Comparison of ENCODE assay signal across 9 cellular contexts in the genomic region with DNA sequence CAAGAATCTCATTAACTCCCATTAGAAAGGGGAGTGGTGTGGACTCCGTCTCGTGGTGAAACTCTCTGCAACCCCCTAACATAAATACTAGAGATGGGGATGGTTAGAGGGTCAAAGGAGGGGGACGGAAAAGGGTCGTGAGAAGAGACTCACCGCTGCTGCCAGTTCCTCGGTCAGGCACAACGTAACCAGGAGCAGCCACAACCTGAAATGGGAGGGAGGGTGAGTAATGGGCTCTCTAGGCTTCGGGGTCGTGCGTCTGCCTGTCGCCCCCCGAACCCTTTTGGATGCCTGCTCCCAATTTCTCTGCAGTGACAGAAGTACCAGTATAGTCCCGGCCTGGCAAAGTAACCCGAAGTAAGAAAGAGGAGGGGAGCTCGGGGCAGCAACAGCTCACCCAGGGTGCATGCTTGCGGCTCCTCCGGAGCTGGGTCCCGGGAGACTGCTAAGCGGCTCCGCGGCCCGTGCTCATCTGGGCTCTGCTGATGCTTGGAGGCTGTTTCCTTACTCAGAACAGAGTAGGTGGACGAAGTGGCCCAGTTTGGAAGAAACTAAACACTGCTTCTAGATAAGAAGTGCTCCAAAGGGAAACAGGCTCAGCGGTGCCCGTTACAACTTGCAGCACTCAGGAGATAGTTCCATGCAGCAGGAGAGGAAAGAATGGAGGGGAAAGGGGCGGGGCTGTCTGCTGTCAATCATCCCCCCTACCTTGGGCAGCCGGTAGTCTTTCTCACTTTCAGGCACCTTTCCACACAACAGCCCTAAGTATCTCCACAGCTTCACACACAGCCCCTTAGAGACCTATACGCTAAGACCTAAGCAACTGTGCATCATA. TPM values are rescaled to one million over a fixed set of nuclear protein-coding genes. Genes with fewer than 3 reads are reported as not detected.
DNase-seq lines count a peak whose midpoint lies in the region; ATAC-seq and TF ChIP-seq lines count a peak whose summit lies in the region.
"Had no signal": no experiment of that assay in that cellular context is flagged by ENCODE, and none has a peak within 500 bp of the region (broad histone marks: within the 10 kb centered on the region; RNA-seq: fewer than 3 reads in every experiment).

TSS of gene COL4A6 (minus strand) at position 634 of the 835 bp plus-strand sequence. CDS start at position 408, 226 bp downstream.

- H3K9me3 ChIP-seq in ES-I3 (ENCODE audit: control insufficient read depth, insufficient read depth, low read length) (no peaks in the 10 kb centered on the region), T-helper 17 cell (ENCODE audit: control insufficient read depth, low read length, poor library complexity, severe bottlenecking) (no peaks in the 10 kb centered on the region), trophoblast cell (ENCODE audit: insufficient read depth, low read depth, low read length) (no peaks in the 10 kb centered on the region), colonic mucosa (no peaks in the 10 kb centered on the region)

- H3K27ac ChIP-seq in trophoblast cell (ENCODE audit: low read depth, low read length) (no peak within 1 kb of the TSS), colonic mucosa (no peak within 1 kb of the TSS)

- H3K27ac Mint-ChIP-seq in T-helper 17 cell (no peak within 1 kb of the TSS), glutamatergic neuron (ENCODE audit: unreplicated experiment) (no peak within 1 kb of the TSS)
- H3K27ac Mint-ChIP-seq: T-helper 1 cell treated with Interleukin-12 subunit alpha and Interleukin-12 subunit beta and Interleukin-4 antibody, amounts not matched to agents 30 μg/mL and 1 μg/mL, for 36 hours had no signal

- intact Hi-C loops in colonic mucosa (cut with DNase I): no loop called here

- no peak within 1 kb of the TSS for H4K12ac ChIP-seq in trophoblast cell (ENCODE audit: low read depth, low read length)

- H3K27me3 ChIP-seq in trophoblast cell (ENCODE audit: insufficient read depth, low read length) (no peaks in the 10 kb centered on the region), colonic mucosa (peaks cover 15% of the 10 kb centered on the region)

- no peak within 1 kb of the TSS for H3K23ac ChIP-seq in trophoblast cell (ENCODE audit: low read length)

- H3K36me3 ChIP-seq in ES-I3 (ENCODE audit: insufficient read depth, low read length) (no peaks in the 10 kb centered on the region), trophoblast cell (ENCODE audit: control insufficient read depth in 1 of 2, insufficient read depth in 2 of 2, low read length in 2 of 2) (no peaks in the 10 kb centered on the region), colonic mucosa (no peaks in the 10 kb centered on the region)

- H2AFZ ChIP-seq in trophoblast cell (ENCODE audit: insufficient read depth, low read length, poor library complexity): peak within 1 kb of the TSS; percentile 23

- ATAC-seq in T-helper 17 cell (no peak), HG02884 (IDR thresholded peaks at IDR 0.05; ENCODE audit: unreplicated experiment) (no peak)

- no peak within 1 kb of the TSS for H2AK5ac ChIP-seq in trophoblast cell (ENCODE audit: low read length)

- peaks cover 5% of the 10 kb centered on the region for H3K4me1 ChIP-seq in ES-I3 (ENCODE audit: insufficient read depth, low read length)
- H3K4me1 ChIP-seq in trophoblast cell (ENCODE audit: control insufficient read depth in 1 of 2, insufficient read depth in 2 of 2, low read length in 2 of 2): no peaks in the 10 kb centered on the region
- H3K4me1 ChIP-seq in colonic mucosa: no peaks in the 10 kb centered on the region

- H3K79me2 ChIP-seq in trophoblast cell (ENCODE audit: control insufficient read depth, insufficient read depth, low read length, poor library complexity): peaks cover 3% of the 10 kb centered on the region

- no peak within 1 kb of the TSS for H4K8ac ChIP-seq in trophoblast cell (ENCODE audit: low read depth, low read length)

- DNase-seq in T-helper 17 cell: no peak
- DNase-seq in glutamatergic neuron: peak; percentile 17
- no peak for DNase-seq in trophoblast cell
- no peak for DNase-seq in colonic mucosa
- no peak for DNase-seq in NCI-H1417 treated with DMSO at 0.1 percent for 48 hours (lab: John Stamatoyannopoulos, UW)
- no peak for DNase-seq in NCI-H187 treated with DMSO at 0.1 percent for 48 hours (lab: John Stamatoyannopoulos, UW)

- H3K4ac ChIP-seq in trophoblast cell (ENCODE audit: low read depth, low read length): no peak within 1 kb of the TSS

- H3K79me1 ChIP-seq in trophoblast cell (ENCODE audit: low read length): peaks cover 10% of the 10 kb centered on the region

- H3K4me1 Mint-ChIP-seq in T-helper 17 cell (peaks cover 10% of the 10 kb centered on the region), glutamatergic neuron (ENCODE audit: low read depth, unreplicated experiment) (peaks cover 5% of the 10 kb centered on the region)

- peak within 1 kb of the TSS; percentile 72 for H2BK120ac ChIP-seq in trophoblast cell (ENCODE audit: insufficient read depth, low read length, poor library complexity)

- H3K27me3 Mint-ChIP-seq in T-helper 17 cell: peaks cover 22% of the 10 kb centered on the region
- no peaks in the 10 kb centered on the region for H3K27me3 Mint-ChIP-seq in glutamatergic neuron (ENCODE audit: unreplicated experiment)

- no peak within 1 kb of the TSS for H2BK5ac ChIP-seq in trophoblast cell (ENCODE audit: low read depth, low read length, poor library complexity)

- no peak within 1 kb of the TSS for H2BK12ac ChIP-seq in trophoblast cell (ENCODE audit: low read length)

- no peak within 1 kb of the TSS for H3K18ac ChIP-seq in trophoblast cell (ENCODE audit: low read length)

- H3K9me3 Mint-ChIP-seq in glutamatergic neuron (ENCODE audit: unreplicated experiment): no peaks in the 10 kb centered on the region
- H3K9me3 Mint-ChIP-seq: T-helper 1 cell treated with Interleukin-12 subunit alpha and Interleukin-12 subunit beta and Interleukin-4 antibody, amounts not matched to agents 30 μg/mL and 1 μg/mL, for 36 hours had no signal

- H3K14ac ChIP-seq in trophoblast cell (ENCODE audit: low read length): no peak within 1 kb of the TSS

- H3K4me3 Mint-ChIP-seq in T-helper 17 cell (peak within 1 kb of the TSS; percentile 65), glutamatergic neuron (ENCODE audit: unreplicated experiment) (peak within 1 kb of the TSS; percentile 88)
- H3K4me3 Mint-ChIP-seq: T-helper 1 cell treated with Interleukin-12 subunit alpha and Interleukin-12 subunit beta and Interleukin-4 antibody, amounts not matched to agents 30 μg/mL and 1 μg/mL, for 36 hours had no signal

- TF ChIP-seq CTCF in glutamatergic neuron (IDR thresholded peaks at IDR 0.05; ENCODE audit: partially characterized antibody, unreplicated experiment): no peak
- TF ChIP-seq CTCF in colonic mucosa (IDR thresholded peaks at IDR 0.05): no peak

- no peak within 1 kb of the TSS for H4K91ac ChIP-seq in trophoblast cell (ENCODE audit: low read depth, low read length)

- WGBS in trophoblast cell (ENCODE audit: extremely low coverage, insufficient coverage, insufficient read length): no CpG with 5 or more reads among the region's 28 CpGs

- peak within 1 kb of the TSS; percentile 68 for H3K4me3 ChIP-seq in trophoblast cell (ENCODE audit: low read depth, low read length)
- H3K4me3 ChIP-seq in colonic mucosa: no peak within 1 kb of the TSS

- peak within 1 kb of the TSS; percentile 71 for H3K4me2 ChIP-seq in trophoblast cell (ENCODE audit: low read length)

- H3K9ac ChIP-seq in ES-I3 (ENCODE audit: low read depth, low read length) (peak within 1 kb of the TSS; percentile 91), trophoblast cell (ENCODE audit: low read length) (no peak within 1 kb of the TSS), colonic mucosa (ENCODE audit: low read depth in 2 of 2, low read length in 2 of 2) (no peak within 1 kb of the TSS)

- no peaks in the 10 kb centered on the region for H3K36me3 Mint-ChIP-seq in T-helper 17 cell (ENCODE audit: low read depth)
- H3K36me3 Mint-ChIP-seq in glutamatergic neuron (ENCODE audit: unreplicated experiment): no peaks in the 10 kb centered on the region

RNA-seq across cellular contexts. Expression of gene COL4A6, which starts in this region (rescaled TPM):
- total RNA-seq in T-helper 17 cell (not detected), glutamatergic neuron (ENCODE audit: unreplicated experiment) (0.05 TPM), colonic mucosa (1 to 10 TPM; 1.1 to 1.8 TPM)
- polyA plus RNA-seq in trophoblast cell (2013): 13.0 and 13.7 TPM in 2 replicates

Comparison
In these comparisons a context has a peak if more than half of its experiments do, and no peak if none do; other contexts are left out.
1. Peak in DNase-seq in glutamatergic neuron; RNA of the gene not detected or under 1 TPM.